20 cellular contexts compared by ENCODE assay signal in genomic region chr7:30851651-30852359, GRCh38. TPM values are rescaled to one million over a fixed set of nuclear protein-coding genes. Genes with fewer than 3 reads are reported as not detected.
A peak's percentile ranks its signal among the peaks of the same experiment; 100 is the strongest.
DNase-seq lines count a peak whose midpoint lies in the region; ATAC-seq, FAIRE-seq and TF ChIP-seq lines count a peak whose summit lies in the region.
"Had no signal": no experiment of that assay in that cellular context is flagged by ENCODE, and none has a peak within 500 bp of the region (broad histone marks: within the 10 kb centered on the region; RNA-seq: fewer than 3 reads in every experiment).

No MANE protein-coding gene starts in this region.

- H4K8ac ChIP-seq in IMR-90 (ENCODE audit: low read depth in 2 of 2, low read length in 2 of 2), result no peak overlapping the region

- no peaks in the 10 kb centered on the region for H3K27me3 ChIP-seq in IMR-90 (ENCODE audit: control insufficient read depth, insufficient read depth, low read length)
- H3K27me3 ChIP-seq in tibial nerve, result no peaks in the 10 kb centered on the region
- H3K27me3 ChIP-seq in small intestine (ENCODE audit: control insufficient read depth in 2 of 2, insufficient read depth in 2 of 2, low read length in 2 of 2), result no peaks in the 10 kb centered on the region

- no peaks in the 10 kb centered on the region for H3K79me1 ChIP-seq in IMR-90 (ENCODE audit: low read depth in 1 of 2, low read length in 2 of 2)

- no peaks in the 10 kb centered on the region for H3K27me3 Mint-ChIP-seq in nephron (ENCODE audit: low read depth)

- H3K4me1 Mint-ChIP-seq in nephron, result peaks cover 10% of the 10 kb centered on the region

- intact Hi-C loops in IMR-90 (cut with micrococcal nuclease), result no loop called here

- BruUV-seq in IMR-90 (replicated peaks; lab: Mats Ljungman, UMichigan), result no TSS peak

- H3K4ac ChIP-seq in IMR-90 (ENCODE audit: low read depth, low read length), result no peak overlapping the region

- TF ChIP-seq RAD21 in IMR-90 (IDR thresholded peaks at IDR 0.05; ENCODE audit: low read length), result no peak

- TF ChIP-seq EP300 in tibial nerve (IDR thresholded peaks at IDR 0.05), result peak in 1 of 2 donors; percentile 40

- no peak for TF ChIP-seq CTCF in IMR-90 (conservative IDR thresholded peaks at IDR 0.05; ENCODE audit: low read depth, low read length)
- TF ChIP-seq CTCF in nephron (IDR thresholded peaks at IDR 0.05; ENCODE audit: unreplicated experiment in 3 of 3), result no peak
- TF ChIP-seq CTCF in tibial nerve (IDR thresholded peaks at IDR 0.05), result no peak

- DNase-seq in IMR-90 (no peak), fibroblast of gingiva (ENCODE audit: low read depth) (peak; percentile 68), tibial nerve (ENCODE audit: low spot score in 2 of 2) (peak in 1 of 2 donors; percentile 54), small intestine (no peak), DMS79 treated with DMSO at 0.1 percent for 48 hours (lab: John Stamatoyannopoulos, UW) (no peak)
- DNase-seq: activated CD4-positive, CD25-positive, alpha-beta regulatory T cell; activated CD8-positive, alpha-beta memory T cell treated with anti-CD3 and anti-CD28 coated beads, Interleukin-2, amount 50 U/mL, for 48 hours; activated naive CD4-positive, alpha-beta T cell treated with anti-CD3 and anti-CD28 coated beads, Interleukin-2, amount 50 U/mL, for 16 hours; CD8-positive, alpha-beta T cell; central memory CD4-positive, alpha-beta T cell; GDM1; lower lobe of right lung; NCI-H1105 treated with DMSO at 0.1 percent for 48 hours; NCI-H446 treated with DMSO at 0.1 percent for 48 hours; OCI-M1; stimulated activated CD4-positive, alpha-beta T cell treated with anti-CD3 and anti-CD28 coated beads, Interleukin-2, amount 100 ng/mL, for 24 hours had no signal

- POLR2A ChIA-PET in IMR-90 (lab: Charles Lee; ENCODE audit: unreplicated experiment), result no interaction called here

- H2AK5ac ChIP-seq in IMR-90 (ENCODE audit: low read depth, low read length), result no peak overlapping the region

- in situ Hi-C loops in IMR-90 (cut with MboI; ENCODE audit: low sequenced_read_pairs), result no loop called here

- H3K9me3 ChIP-seq in IMR-90 (ENCODE audit: control insufficient read depth, insufficient read depth, low read length) (no peaks in the 10 kb centered on the region), tibial nerve (no peaks in the 10 kb centered on the region), small intestine (ENCODE audit: control insufficient read depth, low read depth) (no peaks in the 10 kb centered on the region)
- H3K9me3 ChIP-seq: lower lobe of right lung had no signal

- H4K20me1 ChIP-seq in IMR-90 (ENCODE audit: insufficient read depth, low read length), result no peaks in the 10 kb centered on the region

- CTCF ChIA-PET in IMR-90 (lab: Yijun Ruan, JAX), result interaction anchor here (0.6 kb wide), 1 partner anchor 155 kb away, joined by 3 read pairs; no protein-coding TSS in a partner anchor

- H2AK9ac ChIP-seq in IMR-90 (replicated peaks; ENCODE audit: low read depth, low read length, poor library complexity), result no peak overlapping the region

- H3K4me2 ChIP-seq in IMR-90 (ENCODE audit: low read depth, low read length), result no peak overlapping the region

- H3K36me3 ChIP-seq in IMR-90 (ENCODE audit: control insufficient read depth, insufficient read depth, low read length) (no peaks in the 10 kb centered on the region), tibial nerve (peaks cover 0 to 10% (median 0%) of the 10 kb centered on the region in 3 donors), small intestine (ENCODE audit: control insufficient read depth in 2 of 2, insufficient read depth in 2 of 2, low read length in 2 of 2) (no peaks in the 10 kb centered on the region)

- H3K23ac ChIP-seq in IMR-90 (ENCODE audit: low read depth, low read length), result no peak overlapping the region

- no peak overlapping the region for H2BK15ac ChIP-seq in IMR-90 (ENCODE audit: low read depth, low read length)

- no peak overlapping the region for H3K4me3 Mint-ChIP-seq in nephron
- H3K4me3 Mint-ChIP-seq: CD8-positive, alpha-beta T cell had no signal

- no peak overlapping the region; the same call in 1 of the 2 replicates for H4K5ac ChIP-seq in IMR-90 (ENCODE audit: low read depth, low read length)

- H2BK20ac ChIP-seq in IMR-90 (ENCODE audit: low read depth, low read length), result no peak overlapping the region

- no peak overlapping the region for H2BK120ac ChIP-seq in IMR-90 (ENCODE audit: low read depth, low read length)

- peak overlapping the region; percentile 39 to 68 (median 49) for H3K27ac Mint-ChIP-seq in nephron
- H3K27ac Mint-ChIP-seq: CD8-positive, alpha-beta T cell had no signal

- dilution Hi-C loops in IMR-90 (cut with HindIII; ENCODE audit: low sequenced_read_pairs, unreplicated experiment), result no loop called here

- WGBS in IMR-90 (ENCODE audit: extremely low coverage in 2 of 2, insufficient read length in 1 of 2), 2 experiments, result 100% methylated on average over 1 of the region's 12 CpGs; no CpG with 5 or more reads in 1 of the 2 experiments
- 53% methylated on average over 12 of the region's 12 CpGs for WGBS in tibial nerve, 2 donors
- 78 to 83% (median 83%) methylated on average over 12 of the region's 12 CpGs for WGBS in small intestine, 3 donors

- H3K9ac ChIP-seq in IMR-90 (ENCODE audit: low read depth, low read length), result no peak overlapping the region
- H3K9ac ChIP-seq: parathyroid adenoma had no signal

- H3K27ac ChIP-seq in IMR-90 (ENCODE audit: insufficient read depth, low read length) (no peak overlapping the region), tibial nerve (peak overlapping the region in 3 of 4 donors; percentile 21 to 82 (median 58)), small intestine (ENCODE audit: low read depth in 1 of 2, low read length in 1 of 2) (no peak overlapping the region)
- H3K27ac ChIP-seq: lower lobe of right lung, parathyroid adenoma had no signal

- H3K36me3 Mint-ChIP-seq in nephron (ENCODE audit: low read depth), result peaks cover 10% of the 10 kb centered on the region
- H3K36me3 Mint-ChIP-seq: CD8-positive, alpha-beta T cell had no signal

- no peak overlapping the region for H2AFZ ChIP-seq in IMR-90 (replicated peaks; ENCODE audit: low read length, poor library complexity)
- H2AFZ ChIP-seq: parathyroid adenoma had no signal

- H3K4me3 ChIP-seq in IMR-90 (ENCODE audit: insufficient read depth, low read depth, low read length), result no peak overlapping the region
- H3K4me3 ChIP-seq in tibial nerve, result no peak overlapping the region
- H3K4me3 ChIP-seq in small intestine (ENCODE audit: low read depth in 1 of 2, low read length in 2 of 2), result no peak overlapping the region
- H3K4me3 ChIP-seq: lower lobe of right lung had no signal

- no peak overlapping the region for H2BK5ac ChIP-seq in IMR-90 (ENCODE audit: low read depth, low read length, poor library complexity, severe bottlenecking)

- no peaks in the 10 kb centered on the region for H3K9me3 Mint-ChIP-seq in nephron
- H3K9me3 Mint-ChIP-seq: CD8-positive, alpha-beta T cell had no signal

- H3K56ac ChIP-seq in IMR-90 (ENCODE audit: extremely low read depth, insufficient read depth, low read length), result no peak overlapping the region

- H4K91ac ChIP-seq in IMR-90 (ENCODE audit: insufficient read depth, low read depth, low read length), result no peak overlapping the region

- FAIRE-seq in small intestine (lab: Jason Lieb, UNC), result no peak

- no peak for TF ChIP-seq POLR2A in IMR-90 (IDR thresholded peaks at IDR 0.05; ENCODE audit: low read depth, low read length)
- TF ChIP-seq POLR2A in tibial nerve (IDR thresholded peaks at IDR 0.05), result no peak

- H3K4me1 ChIP-seq in IMR-90 (ENCODE audit: control insufficient read depth, insufficient read depth, low read length) (no peaks in the 10 kb centered on the region), tibial nerve (peaks cover 0 to 67% (median 0%) of the 10 kb centered on the region in 4 donors), small intestine (ENCODE audit: control insufficient read depth in 2 of 2, insufficient read depth in 1 of 2, low read depth in 1 of 2, low read length in 1 of 2) (no peaks in the 10 kb centered on the region)
- H3K4me1 ChIP-seq: parathyroid adenoma had no signal

- peaks cover 3% of the 10 kb centered on the region for H3K9me1 ChIP-seq in IMR-90 (ENCODE audit: insufficient read depth, low read length)

- ATAC-seq in IMR-90 (ENCODE audit: low read depth) (peak; percentile 40; the same call in 1 of the 2 replicates), GM18511 (IDR thresholded peaks at IDR 0.05; ENCODE audit: unreplicated experiment) (no peak), SK-N-SH treated with all-trans-retinoic acid at 6 μM for 48 hours (no peak)
- ATAC-seq: CD8-positive, alpha-beta T cell; lower lobe of right lung had no signal

- H3K14ac ChIP-seq in IMR-90 (replicated peaks; ENCODE audit: low read depth, low read length), result no peak overlapping the region

- H3K18ac ChIP-seq in IMR-90 (ENCODE audit: low read depth, low read length), result no peak overlapping the region; the same call in 1 of the 2 replicates

TF ChIP-seq in IMR-90, 13 proteins besides CTCF, POLR2A, EP300 and RAD21 (continues in another document):
- TF ChIP-seq, protein P1, sequence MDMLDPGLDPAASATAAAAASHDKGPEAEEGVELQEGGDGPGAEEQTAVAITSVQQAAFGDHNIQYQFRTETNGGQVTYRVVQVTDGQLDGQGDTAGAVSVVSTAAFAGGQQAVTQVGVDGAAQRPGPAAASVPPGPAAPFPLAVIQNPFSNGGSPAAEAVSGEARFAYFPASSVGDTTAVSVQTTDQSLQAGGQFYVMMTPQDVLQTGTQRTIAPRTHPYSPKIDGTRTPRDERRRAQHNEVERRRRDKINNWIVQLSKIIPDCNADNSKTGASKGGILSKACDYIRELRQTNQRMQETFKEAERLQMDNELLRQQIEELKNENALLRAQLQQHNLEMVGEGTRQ (IDR thresholded peaks at IDR 0.05; ENCODE audit: low read depth, low read length), result no peak
- no peak for TF ChIP-seq MAZ (IDR thresholded peaks at IDR 0.05; ENCODE audit: borderline replicate concordance, low read depth, low read length)

RNA-seq across cellular contexts. Expression of gene AQP1, which starts 59.8 kb away (rescaled TPM):
- total RNA-seq in IMR-90 (2012; rRNA removed) (0.18 and 0.28 TPM in 2 replicates), tibial nerve (100 to 1,000 TPM; 352 to 818 (median 624) TPM)
- polyA plus RNA-seq in IMR-90 (2012; rRNA removed) (0.39 and 0.55 TPM in 2 replicates), small intestine (100 to 1,000 TPM in 1 of 3 donors, 10 to 100 TPM in 2; 17.8 to 175 (median 19.9) TPM)
- 0.18 and 0.30 TPM in 2 replicates for polyA plus RNA-seq in IMR-90 (2012; cell fraction: cytosol; rRNA removed)
- polyA plus RNA-seq in IMR-90 (2012; cell fraction: nucleus; rRNA removed; ENCODE audit: low replicate concordance), result 0.87 and 1.2 TPM in 2 replicates

Comparison
In these comparisons a context has a peak if more than half of its experiments do, and no peak if none do; other contexts are left out.
1. H3K27ac ChIP-seq: peak in tibial nerve (3 of 4); none in IMR-90 (single experiment) and small intestine (0 of 2).
2. RNA of gene AQP1, which starts 59.8 kb away (total RNA-seq): 352 to 818 TPM in tibial nerve; 0.18 to 0.28 TPM in IMR-90; every median in the first group is over 100 times any median in the second.